In genomic region chr17:48738803-48739526, GRCh38 we compare ENCODE assay signal across 17 cellular contexts. TPM values are rescaled to one million over a fixed set of nuclear protein-coding genes. Genes with fewer than 3 reads are reported as not detected.
DNase-seq lines count a peak whose midpoint lies in the region; ATAC-seq and TF ChIP-seq lines count a peak whose summit lies in the region.
"Had no signal": no experiment of that assay in that cellular context is flagged by ENCODE, and none has a peak within 500 bp of the region (broad histone marks: within the 10 kb centered on the region; RNA-seq: fewer than 3 reads in every experiment).

No MANE protein-coding gene starts in this region.

- no peak overlapping the region for H3K27ac Mint-ChIP-seq in activated T-cell treated with anti-CD3 and anti-CD28 coated beads, Interleukin-2, amount 50 U/mL, for 72 hours
- H3K27ac Mint-ChIP-seq in T-cell (peak overlapping the region in 1 of 2 donors; percentile 58), glutamatergic neuron (ENCODE audit: unreplicated experiment) (peak overlapping the region; percentile 28)
- H3K27ac Mint-ChIP-seq in stimulated activated memory B cell treated with anti-CD40 and anti-IgM and Interleukin-4, amounts not matched to agents 10 μg/mL and 1 μg/mL and 100 μg/mL, for 72 hours: no peak overlapping the region
- H3K27ac Mint-ChIP-seq: mesothelial cell of epicardium had no signal

- POLR2A ChIA-PET in T-cell (lab: Charles Lee): interaction anchor here in 1 of 2 donors (0.7 kb wide), 1 partner anchor 21 kb away, joined by 3 read pairs; no protein-coding TSS in a partner anchor

- H3K4me3 ChIP-seq in right atrium auricular region: no peak overlapping the region
- H3K4me3 ChIP-seq: testis had no signal

- CTCF ChIA-PET in T-cell (lab: Charles Lee): no interaction called here

- TF ChIP-seq CTCF in glutamatergic neuron (IDR thresholded peaks at IDR 0.05; ENCODE audit: partially characterized antibody, unreplicated experiment) (no peak), right atrium auricular region (IDR thresholded peaks at IDR 0.05) (no peak)

- no peaks in the 10 kb centered on the region for H3K4me1 ChIP-seq in right atrium auricular region
- H3K4me1 ChIP-seq: parathyroid adenoma, testis had no signal

- H3K9me3 Mint-ChIP-seq in activated T-cell treated with anti-CD3 and anti-CD28 coated beads, Interleukin-2, amount 50 U/mL, for 72 hours: no peaks in the 10 kb centered on the region
- H3K9me3 Mint-ChIP-seq in T-cell (no peaks in the 10 kb centered on the region), glutamatergic neuron (ENCODE audit: unreplicated experiment) (peaks cover 2% of the 10 kb centered on the region)
- no peaks in the 10 kb centered on the region for H3K9me3 Mint-ChIP-seq in stimulated activated memory B cell treated with anti-CD40 and anti-IgM and Interleukin-4, amounts not matched to agents 10 μg/mL and 1 μg/mL and 100 μg/mL, for 72 hours
- H3K9me3 Mint-ChIP-seq: mesothelial cell of epicardium had no signal

- ATAC-seq in activated T-cell treated with anti-CD3 and anti-CD28 coated beads, Interleukin-2, amount 50 U/mL, for 72 hours (replicated peaks in 1 of 2): no peak
- ATAC-seq in T-cell (replicated peaks in 1 of 4) (peak in 3 of 4 experiments; percentile 24 to 42 (median 26)), GM21360 (IDR thresholded peaks at IDR 0.05; ENCODE audit: unreplicated experiment) (no peak), GM18870 (IDR thresholded peaks at IDR 0.05; ENCODE audit: unreplicated experiment) (no peak)
- ATAC-seq in stimulated activated memory B cell treated with anti-CD40 and anti-IgM and Interleukin-4, amounts not matched to agents 10 μg/mL and 1 μg/mL and 100 μg/mL, for 72 hours: no peak

- H3K9me3 ChIP-seq in right atrium auricular region: no peaks in the 10 kb centered on the region
- H3K9me3 ChIP-seq: testis had no signal

- H3K36me3 ChIP-seq in right atrium auricular region: no peaks in the 10 kb centered on the region

- peaks cover 35 to 43% of the 10 kb centered on the region in 2 donors for H3K27me3 ChIP-seq in right atrium auricular region

- H3K27me3 Mint-ChIP-seq in activated T-cell treated with anti-CD3 and anti-CD28 coated beads, Interleukin-2, amount 50 U/mL, for 72 hours (ENCODE audit: low read depth): peaks cover 96% of the 10 kb centered on the region
- H3K27me3 Mint-ChIP-seq in T-cell (peaks cover 80 to 95% of the 10 kb centered on the region in 2 donors), glutamatergic neuron (ENCODE audit: unreplicated experiment) (peaks cover 44% of the 10 kb centered on the region)
- H3K27me3 Mint-ChIP-seq in stimulated activated memory B cell treated with anti-CD40 and anti-IgM and Interleukin-4, amounts not matched to agents 10 μg/mL and 1 μg/mL and 100 μg/mL, for 72 hours: peaks cover 97% of the 10 kb centered on the region

- peak overlapping the region; percentile 67 to 77 for H3K4me3 Mint-ChIP-seq in activated T-cell treated with anti-CD3 and anti-CD28 coated beads, Interleukin-2, amount 50 U/mL, for 72 hours
- H3K4me3 Mint-ChIP-seq in T-cell: peak overlapping the region in 2 of 3 donors; percentile 50 to 52
- no peak overlapping the region for H3K4me3 Mint-ChIP-seq in glutamatergic neuron (ENCODE audit: unreplicated experiment)
- H3K4me3 Mint-ChIP-seq in stimulated activated memory B cell treated with anti-CD40 and anti-IgM and Interleukin-4, amounts not matched to agents 10 μg/mL and 1 μg/mL and 100 μg/mL, for 72 hours: peak overlapping the region; percentile 3
- H3K4me3 Mint-ChIP-seq: mesothelial cell of epicardium had no signal

- peaks cover 0 to 2% of the 10 kb centered on the region in 2 donors for H3K36me3 Mint-ChIP-seq in activated T-cell treated with anti-CD3 and anti-CD28 coated beads, Interleukin-2, amount 50 U/mL, for 72 hours (ENCODE audit: insufficient read depth in 2 of 2)
- H3K36me3 Mint-ChIP-seq in T-cell (no peaks in the 10 kb centered on the region), glutamatergic neuron (ENCODE audit: unreplicated experiment) (no peaks in the 10 kb centered on the region)
- no peaks in the 10 kb centered on the region for H3K36me3 Mint-ChIP-seq in stimulated activated memory B cell treated with anti-CD40 and anti-IgM and Interleukin-4, amounts not matched to agents 10 μg/mL and 1 μg/mL and 100 μg/mL, for 72 hours
- H3K36me3 Mint-ChIP-seq: mesothelial cell of epicardium had no signal

- DNase-seq in activated T-cell treated with anti-CD3 and anti-CD28 coated beads, Interleukin-2, amount 50 U/mL, for 72 hours: no peak
- DNase-seq in activated T-cell treated with anti-CD3 and anti-CD28 coated beads, Interleukin-2, amount 50 U/mL, for 1 hour: no peak
- DNase-seq in T-cell (no peak), glutamatergic neuron (no peak), right atrium auricular region (ENCODE audit: low spot score) (no peak)
- DNase-seq: activated CD4-positive, alpha-beta T cell treated with anti-CD3 and anti-CD28 coated beads for 1 hour; caudate nucleus; stimulated activated CD4-positive, alpha-beta T cell treated with anti-CD3 and anti-CD28 coated beads, Interleukin-12 subunit alpha, Interleukin-12 subunit beta, amount 100 ng/mL, for 4 hours; testis had no signal

- H3K4me1 Mint-ChIP-seq in activated T-cell treated with anti-CD3 and anti-CD28 coated beads, Interleukin-2, amount 50 U/mL, for 72 hours (ENCODE audit: low read depth): peaks cover 12% of the 10 kb centered on the region
- H3K4me1 Mint-ChIP-seq in T-cell (peaks cover 11 to 13% (median 12%) of the 10 kb centered on the region in 3 donors), glutamatergic neuron (ENCODE audit: low read depth, unreplicated experiment) (no peaks in the 10 kb centered on the region)
- H3K4me1 Mint-ChIP-seq in stimulated activated memory B cell treated with anti-CD40 and anti-IgM and Interleukin-4, amounts not matched to agents 10 μg/mL and 1 μg/mL and 100 μg/mL, for 72 hours: peaks cover 15% of the 10 kb centered on the region

- H3K27ac ChIP-seq in right atrium auricular region: no peak overlapping the region
- H3K27ac ChIP-seq: parathyroid adenoma, testis had no signal

RNA-seq across cellular contexts. Expression of gene HOXB13, which starts 10.4 kb away (rescaled TPM):
- total RNA-seq in activated T-cell treated with anti-CD3 and anti-CD28 coated beads, Interleukin-2, amount 50 U/mL, for 72 hours: not detected
- total RNA-seq in T-cell: under 1 TPM in 1 of 5 donors, not detected in 4; 0.13 TPM
- 0.20 TPM for total RNA-seq in glutamatergic neuron (ENCODE audit: unreplicated experiment)
- not detected for total RNA-seq in right atrium auricular region
- total RNA-seq: kidney epithelial cell had no signal

RNA-seq across cellular contexts. Expression of gene PRAC2, which starts 16.0 kb away (rescaled TPM):
- not detected for total RNA-seq in activated T-cell treated with anti-CD3 and anti-CD28 coated beads, Interleukin-2, amount 50 U/mL, for 72 hours
- not detected for total RNA-seq in T-cell
- not detected for total RNA-seq in glutamatergic neuron (ENCODE audit: unreplicated experiment)
- total RNA-seq in right atrium auricular region: not detected
- total RNA-seq: HT1080, kidney epithelial cell had no signal

RNA-seq across cellular contexts. Expression of gene PRAC1, which starts 16.6 kb away (rescaled TPM):
- not detected for total RNA-seq in activated T-cell treated with anti-CD3 and anti-CD28 coated beads, Interleukin-2, amount 50 U/mL, for 72 hours
- total RNA-seq in T-cell (not detected), glutamatergic neuron (ENCODE audit: unreplicated experiment) (not detected), right atrium auricular region (not detected)
- total RNA-seq: HT1080, kidney epithelial cell, SK-MEL-5, testis had no signal

Comparison
In these comparisons a context has a peak if more than half of its experiments do, and no peak if none do; other contexts are left out.
1. ATAC-seq: peak in T-cell (3 of 4); none in activated T-cell treated with anti-CD3 and anti-CD28 coated beads, Interleukin-2, amount 50 U/mL, for 72 hours (0 of 2), stimulated activated memory B cell treated with anti-CD40 and anti-IgM and Interleukin-4, amounts not matched to agents 10 μg/mL and 1 μg/mL and 100 μg/mL, for 72 hours (single experiment), GM21360 (single experiment) and GM18870 (single experiment).